ENCODE assay signal across 15 cellular contexts in the genomic region with DNA sequence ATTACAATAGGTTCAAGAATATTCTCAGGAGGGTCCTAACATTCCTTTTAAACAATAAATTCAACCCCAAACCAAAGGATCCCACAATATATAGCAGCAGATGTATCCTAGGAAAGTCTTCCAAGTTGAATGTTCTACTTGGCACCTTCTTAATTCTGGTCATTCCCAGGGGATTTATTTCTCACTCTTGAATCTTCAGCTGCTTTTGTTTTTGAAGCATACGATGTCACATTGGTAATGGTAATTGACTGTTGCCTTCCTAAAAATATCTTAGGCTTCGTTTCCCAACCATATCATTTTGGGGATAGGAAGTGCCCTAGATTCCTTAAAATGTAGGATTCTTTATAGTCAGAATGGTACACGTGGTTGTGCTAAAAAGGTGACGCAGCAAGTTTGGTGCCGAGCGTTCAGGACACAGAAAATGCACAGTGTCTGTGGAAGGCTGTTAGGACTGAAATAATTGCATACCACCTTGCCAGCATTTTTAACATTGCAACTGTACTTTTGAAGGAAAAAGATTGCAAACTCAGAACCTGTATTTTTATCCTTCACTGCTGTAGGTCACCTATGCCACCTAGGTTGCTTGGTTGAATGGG.
"Had no signal": no experiment of that assay in that cellular context is flagged by ENCODE, and none has a peak within 500 bp of the region (broad histone marks: within the 10 kb centered on the region; RNA-seq: fewer than 3 reads in every experiment).

No MANE protein-coding gene starts in this region.

- H3K4me1 ChIP-seq: prostate gland had no signal

- ATAC-seq: activated CD8-positive, alpha-beta memory T cell treated with anti-CD3 and anti-CD28 coated beads, Interleukin-2, amount 10 ng/mL, durations not matched to agents 7 days and 5 days; activated naive CD4-positive, alpha-beta T cell treated with anti-CD3 and anti-CD28 coated beads, Interleukin-2, amount 50 U/mL, for 72 hours; stimulated activated naive CD8-positive, alpha-beta T cell treated with anti-CD3 and anti-CD28 coated beads, Interleukin-15, amount 100 ng/mL, for 72 hours had no signal

- H3K27ac ChIP-seq: brain microvascular endothelial cell, dorsolateral prefrontal cortex, prostate gland, thyroid gland, vagina had no signal

- H3K4me3 ChIP-seq: prostate gland, thyroid gland, vagina had no signal

- H3K27me3 ChIP-seq: brain microvascular endothelial cell, dorsolateral prefrontal cortex, thyroid gland, vagina had no signal

- H3K9me3 ChIP-seq: prostate gland, thyroid gland, vagina had no signal

- H3K36me3 ChIP-seq: brain microvascular endothelial cell, prostate gland, thyroid gland, vagina had no signal

- DNase-seq: activated CD4-positive, alpha-beta T cell treated with anti-CD3 and anti-CD28 coated beads for 1 hour; activated CD4-positive, alpha-beta T cell treated with anti-CD3 and anti-CD28 coated beads, Interleukin-2, amount 50 U/mL, for 48 hours; activated CD8-positive, alpha-beta memory T cell treated with anti-CD3 and anti-CD28 coated beads, Interleukin-2, amount 10 ng/mL, durations not matched to agents 7 days and 5 days; activated effector memory CD4-positive, alpha-beta T cell treated with Interleukin-2 at 50 U/mL for 16 hours; activated T-cell treated with anti-CD3 and anti-CD28 coated beads, Interleukin-2, amount 50 U/mL, for 24 hours; amygdala; brain microvascular endothelial cell; occipital lobe; stimulated activated CD4-positive, alpha-beta T cell treated with anti-CD3 and anti-CD28 coated beads, Interleukin-2, amount 100 ng/mL, for 48 hours; stimulated activated naive CD8-positive, alpha-beta T cell treated with anti-CD3 and anti-CD28 coated beads, Interleukin-15, amount 100 ng/mL, for 72 hours had no signal
